ENCODE assay signal across 1 cellular context in the genomic region with DNA sequence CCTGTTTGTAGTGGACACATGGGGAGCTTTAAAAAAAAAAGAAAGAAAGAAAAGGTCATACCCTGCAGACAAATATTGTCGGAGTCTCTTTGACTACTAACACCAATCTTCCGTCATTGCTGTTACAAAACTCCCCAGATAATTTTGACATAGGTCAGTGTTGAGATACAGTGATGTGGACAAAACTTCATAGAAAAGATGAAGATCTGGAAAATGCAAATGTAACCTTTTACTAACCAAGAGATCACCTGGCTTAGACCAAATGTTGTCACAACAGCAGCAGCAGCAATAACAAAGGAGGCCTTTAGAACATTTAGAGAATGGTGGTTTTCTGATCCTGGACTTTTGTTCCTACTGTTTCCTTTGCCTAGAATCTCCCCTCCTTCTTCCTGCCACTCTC.
TF ChIP-seq lines count a peak whose summit lies in the region.

No MANE protein-coding gene starts in this region.

TF ChIP-seq in SK-N-SH, 30 proteins besides CTCF, POLR2A, EP300 and RAD21 (continued from another document):
- TF ChIP-seq, protein P1, sequence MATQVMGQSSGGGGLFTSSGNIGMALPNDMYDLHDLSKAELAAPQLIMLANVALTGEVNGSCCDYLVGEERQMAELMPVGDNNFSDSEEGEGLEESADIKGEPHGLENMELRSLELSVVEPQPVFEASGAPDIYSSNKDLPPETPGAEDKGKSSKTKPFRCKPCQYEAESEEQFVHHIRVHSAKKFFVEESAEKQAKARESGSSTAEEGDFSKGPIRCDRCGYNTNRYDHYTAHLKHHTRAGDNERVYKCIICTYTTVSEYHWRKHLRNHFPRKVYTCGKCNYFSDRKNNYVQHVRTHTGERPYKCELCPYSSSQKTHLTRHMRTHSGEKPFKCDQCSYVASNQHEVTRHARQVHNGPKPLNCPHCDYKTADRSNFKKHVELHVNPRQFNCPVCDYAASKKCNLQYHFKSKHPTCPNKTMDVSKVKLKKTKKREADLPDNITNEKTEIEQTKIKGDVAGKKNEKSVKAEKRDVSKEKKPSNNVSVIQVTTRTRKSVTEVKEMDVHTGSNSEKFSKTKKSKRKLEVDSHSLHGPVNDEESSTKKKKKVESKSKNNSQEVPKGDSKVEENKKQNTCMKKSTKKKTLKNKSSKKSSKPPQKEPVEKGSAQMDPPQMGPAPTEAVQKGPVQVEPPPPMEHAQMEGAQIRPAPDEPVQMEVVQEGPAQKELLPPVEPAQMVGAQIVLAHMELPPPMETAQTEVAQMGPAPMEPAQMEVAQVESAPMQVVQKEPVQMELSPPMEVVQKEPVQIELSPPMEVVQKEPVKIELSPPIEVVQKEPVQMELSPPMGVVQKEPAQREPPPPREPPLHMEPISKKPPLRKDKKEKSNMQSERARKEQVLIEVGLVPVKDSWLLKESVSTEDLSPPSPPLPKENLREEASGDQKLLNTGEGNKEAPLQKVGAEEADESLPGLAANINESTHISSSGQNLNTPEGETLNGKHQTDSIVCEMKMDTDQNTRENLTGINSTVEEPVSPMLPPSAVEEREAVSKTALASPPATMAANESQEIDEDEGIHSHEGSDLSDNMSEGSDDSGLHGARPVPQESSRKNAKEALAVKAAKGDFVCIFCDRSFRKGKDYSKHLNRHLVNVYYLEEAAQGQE (IDR thresholded peaks at IDR 0.05; ENCODE audit: low read depth, low read length) = no peak
- TF ChIP-seq FOXJ3 (CRISPR knock-in tag; IDR thresholded peaks at IDR 0.05) = no peak
TF ChIP-seq in SK-N-SH: peak in this region for 0.
